In genomic region chr2:37776487-37776886, GRCh38 we compare ENCODE assay signal across 9 cellular contexts.
DNase-seq lines count a peak whose midpoint lies in the region; ATAC-seq and TF ChIP-seq lines count a peak whose summit lies in the region.
"Had no signal": no experiment of that assay in that cellular context is flagged by ENCODE, and none has a peak within 500 bp of the region (broad histone marks: within the 10 kb centered on the region; RNA-seq: fewer than 3 reads in every experiment).

No MANE protein-coding gene starts in this region.

- TF ChIP-seq CTCF in cardiac fibroblast (IDR thresholded peaks at IDR 0.05; ENCODE audit: low read depth, low read length): no peak

- H2AFZ ChIP-seq in mesenchymal stem cell (ENCODE audit: low read depth, low read length): no peak overlapping the region

- H2BK5ac ChIP-seq in mesenchymal stem cell (ENCODE audit: low read depth, low read length, poor library complexity, severe bottlenecking): peak overlapping the region; percentile 35

- DNase-seq in A172 (ENCODE audit: low spot score): peak; percentile 99
- DNase-seq in LHCN-M2 (ENCODE audit: low read depth): peak; percentile 99
- DNase-seq in cardiac fibroblast (ENCODE audit: low read depth in 2 of 2): peak; percentile 82 to 94
- peak; percentile 94 for DNase-seq in mesenchymal stem cell
- DNase-seq in GF-D8 (lab: John Stamatoyannopoulos, UW): no peak
- no peak for DNase-seq in GDM1 (lab: John Stamatoyannopoulos, UW)
- DNase-seq in NCI-H2081 (lab: John Stamatoyannopoulos, UW): no peak
- DNase-seq: erythroblast had no signal

- peak overlapping the region; percentile 73 for H4K8ac ChIP-seq in mesenchymal stem cell (ENCODE audit: low read length)

- WGBS in mesenchymal stem cell: 3% methylated on average over 3 of the region's 3 CpGs

- peak overlapping the region; percentile 77 for H3K27ac ChIP-seq in mesenchymal stem cell (ENCODE audit: low read length, poor library complexity, severe bottlenecking)

- H2BK120ac ChIP-seq in mesenchymal stem cell (ENCODE audit: low read depth, low read length): peak overlapping the region; percentile 77

- H3K14ac ChIP-seq in mesenchymal stem cell (ENCODE audit: low read length in 2 of 2): peak overlapping the region in 1 of 2 experiments; percentile 6

- peak overlapping the region; percentile 85 to 93 for H2BK12ac ChIP-seq in mesenchymal stem cell (ENCODE audit: low read length in 2 of 2)

- H3K18ac ChIP-seq in mesenchymal stem cell (ENCODE audit: low read depth in 1 of 2, low read length in 2 of 2): peak overlapping the region; percentile 46 to 90

- H3K9ac ChIP-seq in mesenchymal stem cell (ENCODE audit: low read length): peak overlapping the region; percentile 39

- H3K79me1 ChIP-seq in mesenchymal stem cell (replicated peaks; ENCODE audit: low read length, poor library complexity, severe bottlenecking): no peaks in the 10 kb centered on the region

- no peak for ATAC-seq in GM19397 (IDR thresholded peaks at IDR 0.05; ENCODE audit: unreplicated experiment)

- no peaks in the 10 kb centered on the region for H3K9me3 ChIP-seq in mesenchymal stem cell (ENCODE audit: control insufficient read depth, low read length)

- no peak overlapping the region for H3K4me2 ChIP-seq in mesenchymal stem cell (ENCODE audit: low read length, poor library complexity, severe bottlenecking)

- peak overlapping the region; percentile 87 for H2AK5ac ChIP-seq in mesenchymal stem cell (ENCODE audit: low read length, severe bottlenecking)

- no peak overlapping the region for H2BK15ac ChIP-seq in mesenchymal stem cell (ENCODE audit: low read depth, poor library complexity, severe bottlenecking)

- H3K4me1 ChIP-seq in mesenchymal stem cell (ENCODE audit: control insufficient read depth, insufficient read depth, low read depth, low read length): peaks cover 26% of the 10 kb centered on the region

- H3K36me3 ChIP-seq in mesenchymal stem cell (ENCODE audit: control insufficient read depth in 1 of 2, insufficient read depth in 2 of 2, low read depth in 1 of 2, low read length in 2 of 2): no peaks in the 10 kb centered on the region

- peak overlapping the region; percentile 15 to 85 for H3K4ac ChIP-seq in mesenchymal stem cell (ENCODE audit: low read depth in 1 of 2, low read length in 2 of 2)

- H3K27me3 ChIP-seq in mesenchymal stem cell (ENCODE audit: control insufficient read depth in 1 of 2, insufficient read depth in 1 of 2, low read length in 2 of 2): no peaks in the 10 kb centered on the region

- peak overlapping the region in 1 of 2 experiments; percentile 3 for H3K23ac ChIP-seq in mesenchymal stem cell (ENCODE audit: low read length in 2 of 2)

- peak overlapping the region; percentile 94 for H4K91ac ChIP-seq in mesenchymal stem cell (ENCODE audit: low read length)

- H3K4me3 ChIP-seq in cardiac fibroblast (replicated peaks in 1 of 2; ENCODE audit: low read depth in 2 of 2, low read length in 2 of 2) (no peak overlapping the region), mesenchymal stem cell (ENCODE audit: insufficient read depth in 1 of 2, low read depth in 1 of 2, low read length in 2 of 2) (no peak overlapping the region)

Comparison
In these comparisons a context has a peak if more than half of its experiments do, and no peak if none do; other contexts are left out.
1. DNase-seq: peak in A172 (single experiment), LHCN-M2 (single experiment), cardiac fibroblast (2 of 2) and mesenchymal stem cell (single experiment); none in GF-D8 (single experiment), GDM1 (single experiment) and NCI-H2081 (0 of 2).